Comparison of ENCODE assay signal across 28 cellular contexts in genomic region chr21:46651121-46651520, GRCh38. TPM values are rescaled to one million over a fixed set of nuclear protein-coding genes. Genes with fewer than 3 reads are reported as not detected.
A peak's percentile ranks its signal among the peaks of the same experiment; 100 is the strongest.
DNase-seq lines count a peak whose midpoint lies in the region; ATAC-seq and TF ChIP-seq lines count a peak whose summit lies in the region.
"Had no signal": no experiment of that assay in that cellular context is flagged by ENCODE, and none has a peak within 500 bp of the region (broad histone marks: within the 10 kb centered on the region; RNA-seq: fewer than 3 reads in every experiment).

No MANE protein-coding gene starts in this region.

- H3K36me3 ChIP-seq in endodermal cell (ENCODE audit: control insufficient read depth, insufficient read depth, low read length) (peaks cover 85% of the 10 kb centered on the region), aorta (ENCODE audit: control insufficient read depth in 1 of 2, insufficient read depth in 2 of 2, low read length in 1 of 2) (peaks cover 2 to 15% of the 10 kb centered on the region in 2 donors), spleen (peaks cover 18 to 100% (median 96%) of the 10 kb centered on the region in 6 donors)

- TF ChIP-seq CTCF in natural killer cell (IDR thresholded peaks at IDR 0.05) (no peak), endodermal cell (conservative IDR thresholded peaks at IDR 0.05) (no peak), spleen (IDR thresholded peaks at IDR 0.05 in 8 of 11, conservative IDR thresholded peaks at IDR 0.05 in 3 of 11) (no peak)

- H3K4me3 ChIP-seq in endodermal cell (ENCODE audit: low read length) (no peak overlapping the region), aorta (ENCODE audit: low read length in 2 of 2) (no peak overlapping the region), spleen (no peak overlapping the region)
- H3K4me3 ChIP-seq: adrenal gland, gastroesophageal sphincter, right lobe of liver, SK-N-MC, transverse colon had no signal

- no peak overlapping the region for H3K4me3 Mint-ChIP-seq in natural killer cell treated with Interleukin-12 subunit alpha and Interleukin-12 subunit beta and Interleukin-15 and Interleukin-18, amount 100 ng/mL, for 72 hours
- no peak overlapping the region for H3K4me3 Mint-ChIP-seq in natural killer cell
- H3K4me3 Mint-ChIP-seq in endodermal cell, result no peak overlapping the region
- H3K4me3 Mint-ChIP-seq in immature natural killer cell, result no peak overlapping the region
- H3K4me3 Mint-ChIP-seq: T-helper 1 cell treated with Interleukin-12 subunit alpha and Interleukin-12 subunit beta and Interleukin-4 antibody, amounts not matched to agents 30 μg/mL and 1 μg/mL, for 36 hours had no signal

- no peak for DNase-seq in natural killer cell treated with Interleukin-12 subunit alpha and Interleukin-12 subunit beta and Interleukin-15 and Interleukin-18, amount 100 ng/mL, for 72 hours (ENCODE audit: low spot score)
- DNase-seq in natural killer cell (no peak), endodermal cell (no peak), immature natural killer cell (no peak), aorta (no peak), spleen (no peak)
- DNase-seq: activated effector memory CD4-positive, alpha-beta T cell treated with anti-CD3 and anti-CD28 coated beads, Interleukin-2, amount 50 U/mL, for 16 hours; brain microvascular endothelial cell; Calu3; DMS79 treated with DMSO at 0.1 percent for 48 hours; GDM1; HCEC 1CT; hypothalamus; mesenchymal stem cell; MM.1S; NCI-H2029 treated with DMSO at 0.1 percent for 48 hours; NCI-H526; NK-92 treated with Interleukin-12 subunit alpha and Interleukin-12 subunit beta, amount 100 ng/mL, for 24 hours; posterior cingulate gyrus; right lobe of liver; stimulated activated CD4-positive, alpha-beta T cell treated with anti-CD3 and anti-CD28 coated beads, Interleukin-4, amount 100 ng/mL, for 1 hour; transverse colon had no signal

- H3K4me1 ChIP-seq in endodermal cell (ENCODE audit: control insufficient read depth, insufficient read depth, low read length) (no peaks in the 10 kb centered on the region), aorta (ENCODE audit: control insufficient read depth in 1 of 2, insufficient read depth in 2 of 2, low read length in 2 of 2) (no peaks in the 10 kb centered on the region), spleen (peaks cover 0 to 13% (median 0%) of the 10 kb centered on the region in 6 donors)
- H3K4me1 ChIP-seq: adrenal gland, gastroesophageal sphincter, right lobe of liver, transverse colon had no signal

- H3K9me3 ChIP-seq in endodermal cell (ENCODE audit: control insufficient read depth, low read length) (peaks cover 34% of the 10 kb centered on the region), aorta (ENCODE audit: control insufficient read depth, low read length) (no peaks in the 10 kb centered on the region), spleen (peaks cover 0 to 29% (median 23%) of the 10 kb centered on the region in 8 donors)
- H3K9me3 ChIP-seq: adrenal gland had no signal

- H3K36me3 Mint-ChIP-seq in natural killer cell treated with Interleukin-12 subunit alpha and Interleukin-12 subunit beta and Interleukin-15 and Interleukin-18, amount 100 ng/mL, for 72 hours, result peaks cover 59% of the 10 kb centered on the region
- peaks cover 50% of the 10 kb centered on the region for H3K36me3 Mint-ChIP-seq in natural killer cell
- peaks cover 90% of the 10 kb centered on the region for H3K36me3 Mint-ChIP-seq in endodermal cell (ENCODE audit: low read depth)
- H3K36me3 Mint-ChIP-seq in immature natural killer cell, result peaks cover 61 to 81% (median 64%) of the 10 kb centered on the region in 3 donors

- peaks cover 6% of the 10 kb centered on the region for H3K9me3 Mint-ChIP-seq in natural killer cell treated with Interleukin-12 subunit alpha and Interleukin-12 subunit beta and Interleukin-15 and Interleukin-18, amount 100 ng/mL, for 72 hours
- H3K9me3 Mint-ChIP-seq in natural killer cell (peaks cover 3 to 6% of the 10 kb centered on the region in 2 donors), endodermal cell (peaks cover 27% of the 10 kb centered on the region), immature natural killer cell (peaks cover 3 to 19% (median 11%) of the 10 kb centered on the region in 6 donors)

- WGBS in endodermal cell (ENCODE audit: insufficient coverage in 1 of 2, insufficient read length in 1 of 2), 2 experiments, result 97 to 98% methylated on average over 6 to 7 of the region's 7 CpGs
- 93 to 97% methylated on average over 7 of the region's 7 CpGs for WGBS in aorta, 2 donors
- WGBS in spleen, 5 donors, result 97 to 100% (median 99%) methylated on average over 3 to 7 of the region's 7 CpGs

- TF ChIP-seq POLR2A in spleen (IDR thresholded peaks at IDR 0.05), result no peak

- no peak overlapping the region for H3K9ac ChIP-seq in endodermal cell (ENCODE audit: extremely low read depth, low read length, poor library complexity, severe bottlenecking)

- H3K27me3 Mint-ChIP-seq in natural killer cell treated with Interleukin-12 subunit alpha and Interleukin-12 subunit beta and Interleukin-15 and Interleukin-18, amount 100 ng/mL, for 72 hours, result no peaks in the 10 kb centered on the region
- H3K27me3 Mint-ChIP-seq in natural killer cell (ENCODE audit: low read depth in 2 of 2) (no peaks in the 10 kb centered on the region), endodermal cell (ENCODE audit: insufficient read depth) (no peaks in the 10 kb centered on the region), immature natural killer cell (ENCODE audit: low read depth in 3 of 3) (peaks cover 0 to 3% (median 1%) of the 10 kb centered on the region in 3 donors)

- no peak overlapping the region for H3K27ac ChIP-seq in endodermal cell (ENCODE audit: low read depth, low read length)
- no peak overlapping the region for H3K27ac ChIP-seq in aorta (ENCODE audit: low read depth in 1 of 2, low read length in 2 of 2)
- H3K27ac ChIP-seq in spleen, result no peak overlapping the region
- H3K27ac ChIP-seq: adrenal gland, brain microvascular endothelial cell, C4-2B, gastroesophageal sphincter, right lobe of liver, SK-N-MC, transverse colon had no signal

- peak overlapping the region; percentile 26 to 29 for H3K27ac Mint-ChIP-seq in natural killer cell treated with Interleukin-12 subunit alpha and Interleukin-12 subunit beta and Interleukin-15 and Interleukin-18, amount 100 ng/mL, for 72 hours
- H3K27ac Mint-ChIP-seq in natural killer cell (peak overlapping the region in 1 of 2 donors; percentile 76), endodermal cell (peak overlapping the region; percentile 44), immature natural killer cell (peak overlapping the region in 5 of 6 donors; percentile 74 to 85 (median 76))
- H3K27ac Mint-ChIP-seq: T-helper 1 cell treated with Interleukin-12 subunit alpha and Interleukin-12 subunit beta and Interleukin-4 antibody, amounts not matched to agents 30 μg/mL and 1 μg/mL, for 36 hours had no signal

- intact Hi-C loops in natural killer cell (cut with micrococcal nuclease) (no loop called here), aorta (cut with DNase I) (no loop called here), spleen (cut with DNase I; ENCODE audit: low total_unique reads) (no loop called here)

- peaks cover 13 to 27% of the 10 kb centered on the region in 2 donors for H3K4me1 Mint-ChIP-seq in natural killer cell treated with Interleukin-12 subunit alpha and Interleukin-12 subunit beta and Interleukin-15 and Interleukin-18, amount 100 ng/mL, for 72 hours (ENCODE audit: low read depth in 2 of 2)
- H3K4me1 Mint-ChIP-seq in natural killer cell (peaks cover 47 to 51% of the 10 kb centered on the region in 2 donors), endodermal cell (peaks cover 12% of the 10 kb centered on the region), immature natural killer cell (peaks cover 33 to 72% of the 10 kb centered on the region in 2 donors)

- peak in 1 of 2 donors; percentile 38 for ATAC-seq in natural killer cell treated with Interleukin-12 subunit alpha and Interleukin-12 subunit beta and Interleukin-15 and Interleukin-18, amount 100 ng/mL, for 72 hours
- ATAC-seq in natural killer cell (no peak), aorta (ENCODE audit: low FRiP score) (peak; percentile 11), GM19395 (IDR thresholded peaks at IDR 0.05; ENCODE audit: unreplicated experiment) (no peak)
- ATAC-seq: gastroesophageal sphincter had no signal

- H3K27me3 ChIP-seq in endodermal cell (ENCODE audit: control insufficient read depth, insufficient read depth, low read length, poor library complexity, severe bottlenecking) (no peaks in the 10 kb centered on the region), aorta (ENCODE audit: control insufficient read depth in 1 of 2, insufficient read depth in 2 of 2, low read length in 1 of 2) (no peaks in the 10 kb centered on the region), spleen (replicated peaks in 1 of 7) (no peaks in the 10 kb centered on the region)
- H3K27me3 ChIP-seq: adrenal gland, brain microvascular endothelial cell, gastroesophageal sphincter, right lobe of liver, transverse colon had no signal

RNA-seq across cellular contexts. Expression of gene PRMT2, which starts 15.6 kb away (rescaled TPM):
- 10 to 100 TPM; 64.7 to 92.4 TPM for total RNA-seq in natural killer cell treated with Interleukin-12 subunit alpha and Interleukin-12 subunit beta and Interleukin-15 and Interleukin-18, amount 100 ng/mL, for 72 hours
- total RNA-seq in natural killer cell (100 to 1,000 TPM; 122 to 199 (median 170) TPM), endodermal cell (10 to 100 TPM; 73.6 to 87.1 TPM), aorta (100 to 1,000 TPM; 118 to 139 TPM), spleen (100 to 1,000 TPM in 6 of 7 donors, 10 to 100 TPM in 1; 92.4 to 129 (median 115) TPM)
- polyA plus RNA-seq in endodermal cell (2013, experiment 1 of 2), result 98.1 TPM
- 97.1 TPM for polyA plus RNA-seq in endodermal cell (2013, experiment 2 of 2)
- polyA plus RNA-seq in immature natural killer cell (100 to 1,000 TPM; 386 to 451 (median 444) TPM), aorta (100 to 1,000 TPM; 134 to 140 TPM), spleen (10 to 100 TPM; 57.8 to 75.5 (median 58.1) TPM)

RNA-seq across cellular contexts. Expression of gene S100B, which starts 46.2 kb away (rescaled TPM):
- total RNA-seq in natural killer cell treated with Interleukin-12 subunit alpha and Interleukin-12 subunit beta and Interleukin-15 and Interleukin-18, amount 100 ng/mL, for 72 hours, result not detected
- total RNA-seq in natural killer cell (10 to 100 TPM in 1 of 3 donors, 1 to 10 TPM in 1, not detected in 1; 4.0 to 58.9 TPM), endodermal cell (not detected), aorta (1 to 10 TPM; 6.1 to 8.7 TPM), spleen (10 to 100 TPM; 10.9 to 45.7 (median 21.8) TPM)
- polyA plus RNA-seq in endodermal cell (2013, experiment 1 of 2), result 6.9 TPM
- polyA plus RNA-seq in endodermal cell (2013, experiment 2 of 2), result 8.5 TPM
- polyA plus RNA-seq in immature natural killer cell (100 to 1,000 TPM in 1 of 3 donors, 10 to 100 TPM in 2; 12.6 to 138 (median 67.6) TPM), aorta (1 to 10 TPM; 1.1 to 5.1 TPM), spleen (10 to 100 TPM in 2 of 3 donors, 1 to 10 TPM in 1; 9.7 to 46.0 (median 14.2) TPM)
- total RNA-seq: Calu3 had no signal
